In the genomic region with DNA sequence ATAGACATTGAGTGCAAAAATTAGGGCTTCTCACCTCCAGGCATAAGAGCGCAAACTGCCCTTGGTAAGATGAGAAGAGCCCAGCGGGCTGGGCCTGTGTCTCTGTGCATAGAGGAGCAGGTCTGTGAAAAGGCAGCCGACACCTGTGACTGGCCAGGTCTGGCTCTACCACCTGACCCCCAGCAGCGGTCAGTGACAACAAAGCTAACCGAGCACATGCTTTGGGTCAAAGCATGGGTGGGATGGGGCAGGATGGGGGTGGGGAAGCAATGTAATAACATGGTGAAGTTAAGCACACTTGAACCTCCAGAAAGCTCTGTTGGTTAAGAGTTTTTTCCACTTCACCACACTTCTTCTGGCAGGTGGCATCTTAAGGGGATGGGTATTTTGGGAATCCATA, we compare ENCODE assay signal across 1 cellular context.
TF ChIP-seq lines count a peak whose summit lies in the region.

No MANE protein-coding gene starts in this region.

TF ChIP-seq in H1, 55 proteins besides CTCF, POLR2A, EP300 and RAD21:
- no peak for TF ChIP-seq EGR1 (IDR thresholded peaks at IDR 0.05; ENCODE audit: borderline replicate concordance, low read depth, low read length)
- TF ChIP-seq CTBP2 (IDR thresholded peaks at IDR 0.05; ENCODE audit: borderline replicate concordance, insufficient read depth, insufficient read length, low read length): no peak
- TF ChIP-seq, protein P1, sequence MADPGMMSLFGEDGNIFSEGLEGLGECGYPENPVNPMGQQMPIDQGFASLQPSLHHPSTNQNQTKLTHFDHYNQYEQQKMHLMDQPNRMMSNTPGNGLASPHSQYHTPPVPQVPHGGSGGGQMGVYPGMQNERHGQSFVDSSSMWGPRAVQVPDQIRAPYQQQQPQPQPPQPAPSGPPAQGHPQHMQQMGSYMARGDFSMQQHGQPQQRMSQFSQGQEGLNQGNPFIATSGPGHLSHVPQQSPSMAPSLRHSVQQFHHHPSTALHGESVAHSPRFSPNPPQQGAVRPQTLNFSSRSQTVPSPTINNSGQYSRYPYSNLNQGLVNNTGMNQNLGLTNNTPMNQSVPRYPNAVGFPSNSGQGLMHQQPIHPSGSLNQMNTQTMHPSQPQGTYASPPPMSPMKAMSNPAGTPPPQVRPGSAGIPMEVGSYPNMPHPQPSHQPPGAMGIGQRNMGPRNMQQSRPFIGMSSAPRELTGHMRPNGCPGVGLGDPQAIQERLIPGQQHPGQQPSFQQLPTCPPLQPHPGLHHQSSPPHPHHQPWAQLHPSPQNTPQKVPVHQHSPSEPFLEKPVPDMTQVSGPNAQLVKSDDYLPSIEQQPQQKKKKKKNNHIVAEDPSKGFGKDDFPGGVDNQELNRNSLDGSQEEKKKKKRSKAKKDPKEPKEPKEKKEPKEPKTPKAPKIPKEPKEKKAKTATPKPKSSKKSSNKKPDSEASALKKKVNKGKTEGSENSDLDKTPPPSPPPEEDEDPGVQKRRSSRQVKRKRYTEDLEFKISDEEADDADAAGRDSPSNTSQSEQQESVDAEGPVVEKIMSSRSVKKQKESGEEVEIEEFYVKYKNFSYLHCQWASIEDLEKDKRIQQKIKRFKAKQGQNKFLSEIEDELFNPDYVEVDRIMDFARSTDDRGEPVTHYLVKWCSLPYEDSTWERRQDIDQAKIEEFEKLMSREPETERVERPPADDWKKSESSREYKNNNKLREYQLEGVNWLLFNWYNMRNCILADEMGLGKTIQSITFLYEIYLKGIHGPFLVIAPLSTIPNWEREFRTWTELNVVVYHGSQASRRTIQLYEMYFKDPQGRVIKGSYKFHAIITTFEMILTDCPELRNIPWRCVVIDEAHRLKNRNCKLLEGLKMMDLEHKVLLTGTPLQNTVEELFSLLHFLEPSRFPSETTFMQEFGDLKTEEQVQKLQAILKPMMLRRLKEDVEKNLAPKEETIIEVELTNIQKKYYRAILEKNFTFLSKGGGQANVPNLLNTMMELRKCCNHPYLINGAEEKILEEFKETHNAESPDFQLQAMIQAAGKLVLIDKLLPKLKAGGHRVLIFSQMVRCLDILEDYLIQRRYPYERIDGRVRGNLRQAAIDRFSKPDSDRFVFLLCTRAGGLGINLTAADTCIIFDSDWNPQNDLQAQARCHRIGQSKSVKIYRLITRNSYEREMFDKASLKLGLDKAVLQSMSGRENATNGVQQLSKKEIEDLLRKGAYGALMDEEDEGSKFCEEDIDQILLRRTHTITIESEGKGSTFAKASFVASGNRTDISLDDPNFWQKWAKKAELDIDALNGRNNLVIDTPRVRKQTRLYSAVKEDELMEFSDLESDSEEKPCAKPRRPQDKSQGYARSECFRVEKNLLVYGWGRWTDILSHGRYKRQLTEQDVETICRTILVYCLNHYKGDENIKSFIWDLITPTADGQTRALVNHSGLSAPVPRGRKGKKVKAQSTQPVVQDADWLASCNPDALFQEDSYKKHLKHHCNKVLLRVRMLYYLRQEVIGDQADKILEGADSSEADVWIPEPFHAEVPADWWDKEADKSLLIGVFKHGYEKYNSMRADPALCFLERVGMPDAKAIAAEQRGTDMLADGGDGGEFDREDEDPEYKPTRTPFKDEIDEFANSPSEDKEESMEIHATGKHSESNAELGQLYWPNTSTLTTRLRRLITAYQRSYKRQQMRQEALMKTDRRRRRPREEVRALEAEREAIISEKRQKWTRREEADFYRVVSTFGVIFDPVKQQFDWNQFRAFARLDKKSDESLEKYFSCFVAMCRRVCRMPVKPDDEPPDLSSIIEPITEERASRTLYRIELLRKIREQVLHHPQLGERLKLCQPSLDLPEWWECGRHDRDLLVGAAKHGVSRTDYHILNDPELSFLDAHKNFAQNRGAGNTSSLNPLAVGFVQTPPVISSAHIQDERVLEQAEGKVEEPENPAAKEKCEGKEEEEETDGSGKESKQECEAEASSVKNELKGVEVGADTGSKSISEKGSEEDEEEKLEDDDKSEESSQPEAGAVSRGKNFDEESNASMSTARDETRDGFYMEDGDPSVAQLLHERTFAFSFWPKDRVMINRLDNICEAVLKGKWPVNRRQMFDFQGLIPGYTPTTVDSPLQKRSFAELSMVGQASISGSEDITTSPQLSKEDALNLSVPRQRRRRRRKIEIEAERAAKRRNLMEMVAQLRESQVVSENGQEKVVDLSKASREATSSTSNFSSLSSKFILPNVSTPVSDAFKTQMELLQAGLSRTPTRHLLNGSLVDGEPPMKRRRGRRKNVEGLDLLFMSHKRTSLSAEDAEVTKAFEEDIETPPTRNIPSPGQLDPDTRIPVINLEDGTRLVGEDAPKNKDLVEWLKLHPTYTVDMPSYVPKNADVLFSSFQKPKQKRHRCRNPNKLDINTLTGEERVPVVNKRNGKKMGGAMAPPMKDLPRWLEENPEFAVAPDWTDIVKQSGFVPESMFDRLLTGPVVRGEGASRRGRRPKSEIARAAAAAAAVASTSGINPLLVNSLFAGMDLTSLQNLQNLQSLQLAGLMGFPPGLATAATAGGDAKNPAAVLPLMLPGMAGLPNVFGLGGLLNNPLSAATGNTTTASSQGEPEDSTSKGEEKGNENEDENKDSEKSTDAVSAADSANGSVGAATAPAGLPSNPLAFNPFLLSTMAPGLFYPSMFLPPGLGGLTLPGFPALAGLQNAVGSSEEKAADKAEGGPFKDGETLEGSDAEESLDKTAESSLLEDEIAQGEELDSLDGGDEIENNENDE (IDR thresholded peaks at IDR 0.05; ENCODE audit: insufficient replicate concordance, low read length): no peak
- TF ChIP-seq MAFK (IDR thresholded peaks at IDR 0.05; ENCODE audit: low read depth, low read length): no peak
- TF ChIP-seq, protein P2, sequence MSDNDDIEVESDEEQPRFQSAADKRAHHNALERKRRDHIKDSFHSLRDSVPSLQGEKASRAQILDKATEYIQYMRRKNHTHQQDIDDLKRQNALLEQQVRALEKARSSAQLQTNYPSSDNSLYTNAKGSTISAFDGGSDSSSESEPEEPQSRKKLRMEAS (IDR thresholded peaks at IDR 0.05): peak; percentile 64
- TF ChIP-seq SIN3A (conservative IDR thresholded peaks at IDR 0.05 in 1 of 2, IDR thresholded peaks at IDR 0.05 in 1 of 2; ENCODE audit: low read depth in 1 of 2, low read length in 2 of 2): no peak
- TF ChIP-seq KDM1A (IDR thresholded peaks at IDR 0.05; ENCODE audit: borderline replicate concordance, low read length): no peak
- TF ChIP-seq CREB1 (IDR thresholded peaks at IDR 0.05): no peak
